8 cellular contexts compared by ENCODE assay signal in the genomic region with DNA sequence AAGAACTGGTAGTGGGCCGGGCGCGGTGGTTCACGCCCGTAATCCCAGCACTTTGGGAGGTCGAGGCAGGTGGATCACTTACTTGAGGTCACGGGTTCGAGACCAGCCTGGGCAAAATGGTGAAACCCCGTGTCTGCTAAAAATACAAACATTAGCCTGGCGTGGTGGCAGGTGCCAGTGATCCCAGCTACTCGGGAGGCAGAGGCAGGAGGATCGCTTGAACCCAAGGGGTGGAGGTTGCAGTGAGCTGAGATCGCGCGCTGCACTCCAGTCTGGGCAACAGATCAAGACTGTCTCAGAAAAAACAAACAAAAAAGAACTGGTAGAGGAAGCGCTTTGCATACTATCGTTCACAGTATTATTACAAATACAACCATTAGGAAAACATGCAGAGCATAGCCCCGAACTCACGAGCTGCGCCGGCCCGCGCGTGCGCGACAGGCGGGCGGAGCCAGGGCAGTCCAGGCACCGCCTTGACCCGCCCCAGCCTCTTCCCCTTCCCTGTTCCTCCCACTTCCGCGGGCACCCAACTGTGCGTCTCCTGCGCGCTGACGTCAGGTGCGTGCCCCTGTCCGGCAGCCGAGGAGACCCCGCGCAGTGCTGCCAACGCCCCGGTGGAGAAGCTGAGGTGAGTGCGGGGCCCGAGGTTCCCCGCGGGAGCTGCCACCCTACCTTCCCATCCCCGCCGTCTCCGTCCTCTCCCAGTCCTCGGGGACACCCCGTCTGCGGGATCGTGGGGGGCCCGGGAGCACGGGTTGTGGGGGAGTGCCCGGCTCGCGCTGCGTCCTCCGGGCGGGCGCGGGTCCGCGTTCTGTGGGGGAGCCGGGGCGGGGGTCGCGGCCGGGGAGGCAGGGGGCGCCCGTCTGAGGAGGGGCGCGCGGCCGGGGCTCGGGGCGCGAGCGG. TPM values are rescaled to one million over a fixed set of nuclear protein-coding genes. Genes with fewer than 3 reads are reported as not detected.
A peak's percentile ranks its signal among the peaks of the same experiment; 100 is the strongest.
DNase-seq lines count a peak whose midpoint lies in the region; ATAC-seq, FAIRE-seq and TF ChIP-seq lines count a peak whose summit lies in the region.

Gene CDC42 (plus strand): TSS at position 595 of the 903 bp plus-strand sequence. CDS start 25,770 bp downstream, outside the sequence.

- no peaks in the 10 kb centered on the region for H3K9me3 Mint-ChIP-seq in activated CD8-positive, alpha-beta memory T cell treated with anti-CD3 and anti-CD28 coated beads, Interleukin-2, amount 10 ng/mL, durations not matched to agents 7 days and 5 days (ENCODE audit: low read depth)

- H2BK15ac ChIP-seq in H1 (ENCODE audit: low read length): peak within 1 kb of the TSS; percentile 81; the same call in 1 of the 2 replicates

- H3K4me1 Mint-ChIP-seq in activated CD8-positive, alpha-beta memory T cell treated with anti-CD3 and anti-CD28 coated beads, Interleukin-2, amount 10 ng/mL, durations not matched to agents 7 days and 5 days: peaks cover 59% of the 10 kb centered on the region

- H3K4me3 ChIP-seq in HUES48 (ENCODE audit: low read depth, low read length): peak within 1 kb of the TSS; percentile 88
- H3K4me3 ChIP-seq in NT2/D1 (ENCODE audit: insufficient read length, low read depth): peak within 1 kb of the TSS; percentile 54
- peak within 1 kb of the TSS; percentile 61 to 87 (median 75) for H3K4me3 ChIP-seq in H1 (ENCODE audit: extremely low read depth in 1 of 4, insufficient read depth in 2 of 4, low read depth in 3 of 4, low read length in 4 of 4)

- H3K56ac ChIP-seq in H1 (replicated peaks; ENCODE audit: insufficient read length, low read depth, low read length): peak within 1 kb of the TSS; percentile 23

- H3K4me1 ChIP-seq in HUES48 (ENCODE audit: control insufficient read depth, insufficient read depth, low read length) (no peaks in the 10 kb centered on the region), NT2/D1 (ENCODE audit: insufficient read depth, insufficient read length) (no peaks in the 10 kb centered on the region), H1 (replicated peaks in 1 of 4; ENCODE audit: control insufficient read depth in 3 of 4, insufficient read depth in 4 of 4, low read length in 3 of 4) (peaks cover 0 to 3% (median 2%) of the 10 kb centered on the region in 4 experiments; a peak in 4 of 7 replicates)

- H3K79me1 ChIP-seq in H1 (ENCODE audit: low read depth, low read length): peaks cover 3% of the 10 kb centered on the region

- H2BK5ac ChIP-seq in H1 (ENCODE audit: low read depth, low read length): peak within 1 kb of the TSS; percentile 73

- peak within 1 kb of the TSS; percentile 64 for H3K18ac ChIP-seq in H1 (ENCODE audit: extremely low read depth, low read length)

- peak within 1 kb of the TSS; percentile 66 for H3K4ac ChIP-seq in H1 (replicated peaks; ENCODE audit: insufficient read length, low read depth, low read length)

- H3K9ac ChIP-seq in HUES48 (ENCODE audit: low read depth, low read length): peak within 1 kb of the TSS; percentile 95
- H3K9ac ChIP-seq in NT2/D1 (ENCODE audit: insufficient read length, low read depth): peak within 1 kb of the TSS; percentile 90
- H3K9ac ChIP-seq in H1 (replicated peaks in 1 of 4; ENCODE audit: extremely low read depth in 1 of 4, low read depth in 3 of 4, low read length in 3 of 4): peak within 1 kb of the TSS; percentile 80 to 93 (median 84)

- peak within 1 kb of the TSS; percentile 92 for H4K5ac ChIP-seq in H1 (ENCODE audit: insufficient read length, low read depth, low read length)

- POLR2A ChIA-PET in H1 (lab: Charles Lee; ENCODE audit: partially characterized antibody): interaction anchor here (0.9 to 5.1 kb wide), 13 partner anchors 10 to 61 kb away, joined by 3 to 27 read pairs (median 4); no protein-coding TSS in a partner anchor

- peaks cover 33% of the 10 kb centered on the region for H3K36me3 Mint-ChIP-seq in activated CD8-positive, alpha-beta memory T cell treated with anti-CD3 and anti-CD28 coated beads, Interleukin-2, amount 10 ng/mL, durations not matched to agents 7 days and 5 days

- TF ChIP-seq RAD21 in H1 (IDR thresholded peaks at IDR 0.05 in 1 of 2, conservative IDR thresholded peaks at IDR 0.05 in 1 of 2; ENCODE audit: low read depth in 2 of 2, low read length in 2 of 2): no peak; a peak in 1 of 4 replicates

- peak within 1 kb of the TSS; percentile 49 for H2BK120ac ChIP-seq in H1 (replicated peaks; ENCODE audit: low read depth, low read length)

- peak; percentile 82 to 88 for TF ChIP-seq POLR2A in H1 (IDR thresholded peaks at IDR 0.05; ENCODE audit: control extremely low read depth in 1 of 2, low read depth in 2 of 2, low read length in 2 of 2)

- H4K91ac ChIP-seq in H1 (replicated peaks; ENCODE audit: insufficient read length, low read length): peak within 1 kb of the TSS; percentile 54

- no peak within 1 kb of the TSS for H3K23ac ChIP-seq in H1 (ENCODE audit: insufficient read length)

- peak; percentile 89 for ATAC-seq in GM21381 (IDR thresholded peaks at IDR 0.05; ENCODE audit: unreplicated experiment)
- ATAC-seq in activated CD8-positive, alpha-beta memory T cell treated with anti-CD3 and anti-CD28 coated beads, Interleukin-2, amount 10 ng/mL, durations not matched to agents 7 days and 5 days: peak; percentile 95

- no peak within 1 kb of the TSS for H2BK20ac ChIP-seq in H1 (ENCODE audit: low read length)

- H2BK12ac ChIP-seq in H1 (ENCODE audit: low read depth, low read length): peak within 1 kb of the TSS; percentile 53; the same call in 1 of the 2 replicates

- DNase-seq in COR-L47 (lab: John Stamatoyannopoulos, UW) (peak; percentile 94), NT2/D1 (ENCODE audit: low read depth, low spot score) (peak; percentile 86), H1 (ENCODE audit: low read depth in 1 of 2, low spot score in 2 of 2) (peak; percentile 83 to 99), mesenteric fat pad (ENCODE audit: low spot score) (peak; percentile 98)
- DNase-seq in activated CD8-positive, alpha-beta memory T cell treated with anti-CD3 and anti-CD28 coated beads, Interleukin-2, amount 10 ng/mL, durations not matched to agents 7 days and 5 days: peak; percentile 98
- peak; percentile 91 for DNase-seq in stimulated activated CD8-positive, alpha-beta memory T cell treated with anti-CD3 and anti-CD28 coated beads, Interleukin-15, amount 100 ng/mL, for 1 hour (ENCODE audit: low read depth)

- H3K14ac ChIP-seq in H1 (ENCODE audit: insufficient read length): no peak within 1 kb of the TSS

- TF ChIP-seq EP300 in H1 (IDR thresholded peaks at IDR 0.05; ENCODE audit: borderline replicate concordance in 1 of 2, low read depth in 2 of 2, low read length in 2 of 2): no peak

- H3K4me2 ChIP-seq in H1 (ENCODE audit: insufficient read depth in 1 of 2, low read depth in 2 of 2, low read length in 2 of 2): peak within 1 kb of the TSS; percentile 90 to 93

- H3K27ac ChIP-seq in HUES48 (ENCODE audit: low read depth, low read length): peak within 1 kb of the TSS; percentile 98
- peak within 1 kb of the TSS; percentile 95 for H3K27ac ChIP-seq in H1 (ENCODE audit: low read depth, low read length)

- peak within 1 kb of the TSS; percentile 99 for H3K4me3 Mint-ChIP-seq in activated CD8-positive, alpha-beta memory T cell treated with anti-CD3 and anti-CD28 coated beads, Interleukin-2, amount 10 ng/mL, durations not matched to agents 7 days and 5 days

- H3K27me3 ChIP-seq in HUES48 (ENCODE audit: control insufficient read depth, insufficient read depth, low read length): no peaks in the 10 kb centered on the region
- H3K27me3 ChIP-seq in NT2/D1 (ENCODE audit: insufficient read depth, insufficient read length): no peaks in the 10 kb centered on the region
- H3K27me3 ChIP-seq in H1 (replicated peaks in 1 of 4; ENCODE audit: control insufficient read depth in 3 of 4, extremely low read depth in 1 of 4, insufficient read depth in 3 of 4, low read length in 3 of 4): no peaks in the 10 kb centered on the region

- 26% methylated on average over 46 of the region's 81 CpGs; no CpG with 5 or more reads in 1 of the 2 experiments for WGBS in H1 (ENCODE audit: extremely low coverage in 1 of 2, insufficient coverage in 1 of 2, insufficient read length in 1 of 2, insufficient replicate concordance in 2 of 2, low coverage in 1 of 2, low lambda C conversion rate in 2 of 2, missing lambda C conversion rate in 1 of 2), 2 experiments

- FAIRE-seq in H1 (lab: Jason Lieb, UNC): no peak

- peak within 1 kb of the TSS; percentile 94 for H4K8ac ChIP-seq in H1 (ENCODE audit: extremely low read depth, insufficient read depth, low read length)

- peak within 1 kb of the TSS; percentile 99 for H3K27ac Mint-ChIP-seq in activated CD8-positive, alpha-beta memory T cell treated with anti-CD3 and anti-CD28 coated beads, Interleukin-2, amount 10 ng/mL, durations not matched to agents 7 days and 5 days

- H3K27me3 Mint-ChIP-seq in activated CD8-positive, alpha-beta memory T cell treated with anti-CD3 and anti-CD28 coated beads, Interleukin-2, amount 10 ng/mL, durations not matched to agents 7 days and 5 days: no peaks in the 10 kb centered on the region

- no peaks in the 10 kb centered on the region for H3K9me3 ChIP-seq in HUES48 (ENCODE audit: control insufficient read depth, insufficient read depth, low read length)
- H3K9me3 ChIP-seq in NT2/D1 (ENCODE audit: insufficient read depth, low read length): no peaks in the 10 kb centered on the region
- no peaks in the 10 kb centered on the region for H3K9me3 ChIP-seq in H1 (ENCODE audit: insufficient read depth in 2 of 2, low read depth in 1 of 2, low read length in 1 of 2)

- H4K20me1 ChIP-seq in H1 (replicated peaks in 1 of 2; ENCODE audit: control insufficient read depth in 1 of 2, insufficient read depth in 2 of 2, low read length in 2 of 2): peaks cover 4 to 7% of the 10 kb centered on the region in 2 experiments

- CTCF ChIA-PET in activated CD8-positive, alpha-beta memory T cell treated with anti-CD3 and anti-CD28 coated beads, Interleukin-2, amount 10 ng/mL, durations not matched to agents 7 days and 5 days (lab: Charles Lee): interaction anchor here (1.2 to 7.7 kb wide), 7 partner anchors 10 to 34 kb away, joined by 3 to 96 read pairs (median 7); no protein-coding TSS in a partner anchor
- CTCF ChIA-PET in H1 (lab: Charles Lee; ENCODE audit: partially characterized antibody): interaction anchor here (0.6 to 1.9 kb wide), 4 partner anchors 17 to 292 kb away, joined by 3 to 4 read pairs (median 4); no protein-coding TSS in a partner anchor

- H3K36me3 ChIP-seq in HUES48 (ENCODE audit: control insufficient read depth, insufficient read depth, low read length): peaks cover 5% of the 10 kb centered on the region; the same call in 1 of the 2 replicates
- H3K36me3 ChIP-seq in NT2/D1 (ENCODE audit: insufficient read depth, insufficient read length, low read length): peaks cover 13% of the 10 kb centered on the region
- 0 out of 8 replicates have a peak, but pooled peaks cover 0 to 2% (median 0%) of the 10 kb centered on the region in 4 experiments for H3K36me3 ChIP-seq in H1 (ENCODE audit: control insufficient read depth in 2 of 4, insufficient read depth in 4 of 4, low read length in 3 of 4)

- peak within 1 kb of the TSS; percentile 75 for H2AK5ac ChIP-seq in H1 (ENCODE audit: low read depth, low read length)

- 0 out of 2 replicates have a peak within 1 kb of the TSS, but pooled peaks have one; percentile 13 for H2AFZ ChIP-seq in H1 (ENCODE audit: low read length)

- no peak for TF ChIP-seq CTCF in H1 (IDR thresholded peaks at IDR 0.05; ENCODE audit: control extremely low read depth in 1 of 3, insufficient read depth in 1 of 3, low read depth in 1 of 3, low read length in 3 of 3)

- H3K23me2 ChIP-seq in H1 (ENCODE audit: low read depth, low read length): peaks cover 5% of the 10 kb centered on the region; the same call in 1 of the 2 replicates

- H3K79me2 ChIP-seq in H1 (ENCODE audit: control insufficient read depth in 1 of 2, insufficient read depth in 2 of 2, low read length in 2 of 2): peaks cover 29 to 38% of the 10 kb centered on the region in 2 experiments

RNA-seq across cellular contexts. Expression of gene CDC42, which starts in this region (rescaled TPM):
- 100 to 1,000 TPM; 254 to 340 TPM for total RNA-seq in activated CD8-positive, alpha-beta memory T cell treated with anti-CD3 and anti-CD28 coated beads, Interleukin-2, amount 10 ng/mL, durations not matched to agents 7 days and 5 days
- 179 and 182 TPM in 2 replicates for total RNA-seq in H1 (2021; fragmentation: NEBNext Ultra II Directional; extraction: Animal tissue kit (Norgen Biotek cat#: 25700))
- 57.1 and 110 TPM in 2 replicates for polyA plus RNA-seq in H1 (2011; rRNA removed)
- polyA plus RNA-seq in H1 (2011; cell fraction: cytosol; rRNA removed): 110 TPM
- polyA plus RNA-seq in H1 (2011; cell fraction: nucleus; rRNA removed): 25.3 TPM
- 124 to 252 TPM (median 148 TPM) in 4 replicates for polyA plus RNA-seq in H1 (2012, experiment 1 of 2)
- polyA plus RNA-seq in H1 (2012, experiment 2 of 2): 100 TPM
- 150 TPM for polyA plus RNA-seq in H1 (2013, experiment 1 of 2)
- polyA plus RNA-seq in H1 (2013, experiment 2 of 2): 157 TPM
- polyA minus RNA-seq in H1 (2011; rRNA and poly(A)+ RNA removed): 126 and 213 TPM in 2 replicates
- polyA minus RNA-seq in H1 (2011; cell fraction: cytosol; rRNA and poly(A)+ RNA removed): 63.3 TPM
- 46.2 TPM for polyA minus RNA-seq in H1 (2011; cell fraction: nucleus; rRNA and poly(A)+ RNA removed)
- total RNA-seq in mesenteric fat pad: 270 TPM

Comparison
In these comparisons a context has a peak if more than half of its experiments do, and no peak if none do; other contexts are left out.
1. Peak in every context shown above with its lines: DNase-seq, ATAC-seq, H3K4me3 ChIP-seq and H3K27ac ChIP-seq.